ENCODE assay signal across 18 cellular contexts in genomic region chr9:113598883-113599282, GRCh38.
A peak's percentile ranks its signal among the peaks of the same experiment; 100 is the strongest.
DNase-seq lines count a peak whose midpoint lies in the region; ATAC-seq and TF ChIP-seq lines count a peak whose summit lies in the region.
"Had no signal": no experiment of that assay in that cellular context is flagged by ENCODE, and none has a peak within 500 bp of the region (broad histone marks: within the 10 kb centered on the region; RNA-seq: fewer than 3 reads in every experiment).

No MANE protein-coding gene starts in this region.

- no peak for ATAC-seq in CD8-positive, alpha-beta T cell
- no peak for ATAC-seq in activated T-helper 17 cell treated with anti-CD3 and anti-CD28 coated beads, Interleukin-2, amount 50 U/mL, for 72 hours (replicated peaks)
- ATAC-seq: right lobe of liver had no signal

- peak overlapping the region; percentile 14 for H3K27ac Mint-ChIP-seq in CD8-positive, alpha-beta T cell
- H3K27ac Mint-ChIP-seq in endodermal cell (peak overlapping the region; percentile 6), osteocyte (ENCODE audit: unreplicated experiment) (peak overlapping the region; percentile 56)
- H3K27ac Mint-ChIP-seq in activated T-helper 17 cell treated with anti-CD3 and anti-CD28 coated beads, Interleukin-2, amount 50 U/mL, for 72 hours = no peak overlapping the region
- H3K27ac Mint-ChIP-seq: activated T-helper 2 cell treated with anti-CD3 and anti-CD28 coated beads, Interferon-gamma antibody, Interleukin-2, Interleukin-4, amounts not matched to agents 10 μg/mL and 5 μg/mL and 100 μg/mL, durations not matched to agents 14 hours and 24 hours and 36 hours had no signal

- 95 to 97% methylated on average over 3 to 5 of the region's 5 CpGs for WGBS in endodermal cell (ENCODE audit: insufficient coverage in 1 of 2, insufficient read length in 1 of 2), 2 experiments

- H3K9ac ChIP-seq in HUES48 (ENCODE audit: low read depth, low read length) (no peak overlapping the region), endodermal cell (ENCODE audit: extremely low read depth, low read length, poor library complexity, severe bottlenecking) (no peak overlapping the region)

- H3K4me3 ChIP-seq in CD8-positive, alpha-beta T cell (ENCODE audit: low read depth, low read length) = no peak overlapping the region
- no peak overlapping the region for H3K4me3 ChIP-seq in HUES48 (ENCODE audit: low read depth, low read length)
- H3K4me3 ChIP-seq in endodermal cell (ENCODE audit: low read length) = no peak overlapping the region
- H3K4me3 ChIP-seq: adrenal gland, hepatocyte, right lobe of liver, stomach had no signal

- peaks cover 22% of the 10 kb centered on the region for H3K36me3 ChIP-seq in CD8-positive, alpha-beta T cell (ENCODE audit: insufficient read depth, low read length)
- H3K36me3 ChIP-seq in HUES48 (ENCODE audit: control insufficient read depth, insufficient read depth, low read length) (peaks cover 23% of the 10 kb centered on the region), endodermal cell (ENCODE audit: control insufficient read depth, insufficient read depth, low read length) (peaks cover 15% of the 10 kb centered on the region)

- no peaks in the 10 kb centered on the region for H3K9me3 ChIP-seq in CD8-positive, alpha-beta T cell (ENCODE audit: low read length)
- H3K9me3 ChIP-seq in HUES48 (ENCODE audit: control insufficient read depth, insufficient read depth, low read length) = no peaks in the 10 kb centered on the region
- H3K9me3 ChIP-seq in endodermal cell (ENCODE audit: control insufficient read depth, low read length) = no peaks in the 10 kb centered on the region
- H3K9me3 ChIP-seq: adrenal gland, Caco-2, right lobe of liver, stomach had no signal

- no peaks in the 10 kb centered on the region for H3K4me1 ChIP-seq in CD8-positive, alpha-beta T cell (ENCODE audit: insufficient read depth, low read length)
- peaks cover 31% of the 10 kb centered on the region for H3K4me1 ChIP-seq in HUES48 (ENCODE audit: control insufficient read depth, insufficient read depth, low read length)
- peaks cover 7% of the 10 kb centered on the region for H3K4me1 ChIP-seq in endodermal cell (ENCODE audit: control insufficient read depth, insufficient read depth, low read length)

- no peak overlapping the region for H3K27ac ChIP-seq in CD8-positive, alpha-beta T cell (ENCODE audit: low read depth, low read length)
- peak overlapping the region; percentile 48 for H3K27ac ChIP-seq in HUES48 (ENCODE audit: low read depth, low read length)
- H3K27ac ChIP-seq in endodermal cell (ENCODE audit: low read depth, low read length) = no peak overlapping the region
- H3K27ac ChIP-seq: right lobe of liver had no signal

- H3K4me3 Mint-ChIP-seq in CD8-positive, alpha-beta T cell = no peak overlapping the region
- no peak overlapping the region for H3K4me3 Mint-ChIP-seq in endodermal cell
- no peak overlapping the region for H3K4me3 Mint-ChIP-seq in osteocyte (ENCODE audit: unreplicated experiment)
- H3K4me3 Mint-ChIP-seq in activated T-helper 17 cell treated with anti-CD3 and anti-CD28 coated beads, Interleukin-2, amount 50 U/mL, for 72 hours = no peak overlapping the region

- POLR2A ChIA-PET in CD8-positive, alpha-beta T cell (lab: Charles Lee) = no interaction called here

- H3K27me3 Mint-ChIP-seq in CD8-positive, alpha-beta T cell (ENCODE audit: low read depth) = no peaks in the 10 kb centered on the region
- H3K27me3 Mint-ChIP-seq in endodermal cell (ENCODE audit: insufficient read depth) = peaks cover 2% of the 10 kb centered on the region
- no peaks in the 10 kb centered on the region for H3K27me3 Mint-ChIP-seq in osteocyte (ENCODE audit: unreplicated experiment)
- H3K27me3 Mint-ChIP-seq in activated T-helper 17 cell treated with anti-CD3 and anti-CD28 coated beads, Interleukin-2, amount 50 U/mL, for 72 hours = no peaks in the 10 kb centered on the region

- peaks cover 36% of the 10 kb centered on the region for H3K36me3 Mint-ChIP-seq in CD8-positive, alpha-beta T cell
- peaks cover 20% of the 10 kb centered on the region for H3K36me3 Mint-ChIP-seq in endodermal cell (ENCODE audit: low read depth)
- H3K36me3 Mint-ChIP-seq in osteocyte (ENCODE audit: unreplicated experiment) = peaks cover 19% of the 10 kb centered on the region
- H3K36me3 Mint-ChIP-seq in activated T-helper 17 cell treated with anti-CD3 and anti-CD28 coated beads, Interleukin-2, amount 50 U/mL, for 72 hours (ENCODE audit: low read depth) = peaks cover 40% of the 10 kb centered on the region

- no peaks in the 10 kb centered on the region for H3K27me3 ChIP-seq in CD8-positive, alpha-beta T cell (ENCODE audit: insufficient read depth, low read length)
- H3K27me3 ChIP-seq in HUES48 (ENCODE audit: control insufficient read depth, insufficient read depth, low read length) (no peaks in the 10 kb centered on the region), endodermal cell (ENCODE audit: control insufficient read depth, insufficient read depth, low read length, poor library complexity, severe bottlenecking) (no peaks in the 10 kb centered on the region)
- H3K27me3 ChIP-seq: adrenal gland, hepatocyte, right lobe of liver, stomach had no signal

- DNase-seq in CD8-positive, alpha-beta T cell = no peak
- DNase-seq in endodermal cell (no peak), osteocyte (ENCODE audit: extremely low spot score, unreplicated experiment) (no peak), iPS-NIHi7 (ENCODE audit: extremely low spot score) (no peak), SHP77 (lab: John Stamatoyannopoulos, UW) (no peak)
- DNase-seq: Caco-2; cerebellar nuclear complex; Karpas-422; NCI-H1436 treated with DMSO at 0.1 percent for 48 hours; NCI-H748 treated with DMSO at 0.1 percent for 48 hours; stimulated activated CD4-positive, alpha-beta T cell treated with anti-CD3 and anti-CD28 coated beads, Interleukin-1b, Interleukin-23, amount 100 ng/mL, for 48 hours; stomach had no signal

- H3K4me1 Mint-ChIP-seq in CD8-positive, alpha-beta T cell (ENCODE audit: low read depth) = no peaks in the 10 kb centered on the region
- H3K4me1 Mint-ChIP-seq in endodermal cell (peaks cover 32% of the 10 kb centered on the region), osteocyte (ENCODE audit: unreplicated experiment) (peaks cover 76% of the 10 kb centered on the region)
- H3K4me1 Mint-ChIP-seq in activated T-helper 17 cell treated with anti-CD3 and anti-CD28 coated beads, Interleukin-2, amount 50 U/mL, for 72 hours = peaks cover 5% of the 10 kb centered on the region

- CTCF ChIA-PET in CD8-positive, alpha-beta T cell (lab: Charles Lee) = interaction anchor here (1.6 kb wide), 1 partner anchor 9 kb away, joined by 4 read pairs; no protein-coding TSS in a partner anchor

- intact Hi-C loops in CD8-positive, alpha-beta T cell (cut with DNase I, micrococcal nuclease) = no loop called here

- no peaks in the 10 kb centered on the region for H3K9me3 Mint-ChIP-seq in CD8-positive, alpha-beta T cell
- H3K9me3 Mint-ChIP-seq in endodermal cell = no peaks in the 10 kb centered on the region
- H3K9me3 Mint-ChIP-seq in osteocyte (ENCODE audit: unreplicated experiment) = no peaks in the 10 kb centered on the region
- no peaks in the 10 kb centered on the region for H3K9me3 Mint-ChIP-seq in activated T-helper 17 cell treated with anti-CD3 and anti-CD28 coated beads, Interleukin-2, amount 50 U/mL, for 72 hours
- H3K9me3 Mint-ChIP-seq: activated T-helper 2 cell treated with anti-CD3 and anti-CD28 coated beads, Interferon-gamma antibody, Interleukin-2, Interleukin-4, amounts not matched to agents 10 μg/mL and 5 μg/mL and 100 μg/mL, durations not matched to agents 14 hours and 24 hours and 36 hours had no signal

- no peak for TF ChIP-seq CTCF in CD8-positive, alpha-beta T cell (IDR thresholded peaks at IDR 0.05)
- no peak for TF ChIP-seq CTCF in endodermal cell (conservative IDR thresholded peaks at IDR 0.05)
- TF ChIP-seq CTCF in osteocyte (IDR thresholded peaks at IDR 0.05) = no peak
